ENCODE assay signal across 24 cellular contexts in genomic region chr12:66598081-66598480, GRCh38.
"Had no signal": no experiment of that assay in that cellular context is flagged by ENCODE, and none has a peak within 500 bp of the region (broad histone marks: within the 10 kb centered on the region; RNA-seq: fewer than 3 reads in every experiment).

No MANE protein-coding gene starts in this region.

- H3K36me3 ChIP-seq: prostate gland, right lobe of liver, suprapubic skin, thyroid gland had no signal

- H3K9ac ChIP-seq: parathyroid adenoma had no signal

- H3K27me3 ChIP-seq: hepatocyte, right lobe of liver, suprapubic skin, thyroid gland had no signal

- H3K27me3 Mint-ChIP-seq: type B pancreatic cell had no signal

- H3K4me2 ChIP-seq: hepatocyte had no signal

- H3K27ac Mint-ChIP-seq: endodermal cell; natural killer cell treated with Interleukin-12 subunit alpha and Interleukin-12 subunit beta and Interleukin-15 and Interleukin-18, amount 100 ng/mL, for 72 hours; stimulated activated effector memory CD8-positive, alpha-beta T cell treated with anti-CD3 and anti-CD28 coated beads, Interleukin-12 subunit alpha, Interleukin-12 subunit beta, amount 100 ng/mL, for 72 hours; type B pancreatic cell had no signal

- H3K9me3 ChIP-seq: prostate gland, right lobe of liver, suprapubic skin, thyroid gland had no signal

- H3K36me3 Mint-ChIP-seq: natural killer cell treated with Interleukin-12 subunit alpha and Interleukin-12 subunit beta and Interleukin-15 and Interleukin-18, amount 100 ng/mL, for 72 hours; stimulated activated effector memory CD8-positive, alpha-beta T cell treated with anti-CD3 and anti-CD28 coated beads, Interleukin-12 subunit alpha, Interleukin-12 subunit beta, amount 100 ng/mL, for 72 hours; type B pancreatic cell had no signal

- H2AFZ ChIP-seq: hepatocyte, parathyroid adenoma had no signal

- H3K27ac ChIP-seq: hepatocyte, parathyroid adenoma, prostate gland, right lobe of liver, suprapubic skin, thyroid gland had no signal

- H3K79me2 ChIP-seq: hepatocyte had no signal

- ATAC-seq: left colon; left ventricle myocardium superior; natural killer cell treated with Interleukin-12 subunit alpha and Interleukin-12 subunit beta and Interleukin-15 and Interleukin-18, amount 100 ng/mL, for 72 hours; right lobe of liver; stimulated activated effector memory CD8-positive, alpha-beta T cell treated with anti-CD3 and anti-CD28 coated beads, Interleukin-12 subunit alpha, Interleukin-12 subunit beta, amount 100 ng/mL, for 72 hours; stimulated activated naive CD8-positive, alpha-beta T cell treated with anti-CD3 and anti-CD28 coated beads, Interleukin-15, Interleukin-2, amounts not matched to agents 100 U/mL and 50 U/mL, for 24 hours had no signal

- H3K4me1 Mint-ChIP-seq: stimulated activated effector memory CD8-positive, alpha-beta T cell treated with anti-CD3 and anti-CD28 coated beads, Interleukin-12 subunit alpha, Interleukin-12 subunit beta, amount 100 ng/mL, for 72 hours had no signal

- H3K4me1 ChIP-seq: prostate gland, right lobe of liver, suprapubic skin had no signal

- H3K4me3 ChIP-seq: hepatocyte, lung, prostate gland, right lobe of liver, suprapubic skin, thyroid gland had no signal

- FAIRE-seq: urothelium cell line had no signal

- H3K4me3 Mint-ChIP-seq: endodermal cell; natural killer cell treated with Interleukin-12 subunit alpha and Interleukin-12 subunit beta and Interleukin-15 and Interleukin-18, amount 100 ng/mL, for 72 hours; stimulated activated effector memory CD8-positive, alpha-beta T cell treated with anti-CD3 and anti-CD28 coated beads, Interleukin-12 subunit alpha, Interleukin-12 subunit beta, amount 100 ng/mL, for 72 hours; type B pancreatic cell had no signal

- DNase-seq: dermis blood vessel endothelial cell; endodermal cell; foreskin melanocyte; head of caudate nucleus; left colon; left ventricle myocardium superior; mesenchymal stem cell; midbrain; occipital lobe; retina; right lobe of liver; stimulated activated CD4-positive, alpha-beta T cell treated with anti-CD3 and anti-CD28 coated beads, Interleukin-4, amount 100 ng/mL, for 1 hour; stimulated activated CD8-positive, alpha-beta memory T cell treated with anti-CD3 and anti-CD28 coated beads, Interleukin-4, amount 100 ng/mL, for 48 hours; stimulated activated naive CD8-positive, alpha-beta T cell treated with anti-CD3 and anti-CD28 coated beads, Interleukin-15, Interleukin-2, amounts not matched to agents 100 U/mL and 50 U/mL, for 24 hours; thyroid gland had no signal
